19 cellular contexts compared by ENCODE assay signal in the genomic region with DNA sequence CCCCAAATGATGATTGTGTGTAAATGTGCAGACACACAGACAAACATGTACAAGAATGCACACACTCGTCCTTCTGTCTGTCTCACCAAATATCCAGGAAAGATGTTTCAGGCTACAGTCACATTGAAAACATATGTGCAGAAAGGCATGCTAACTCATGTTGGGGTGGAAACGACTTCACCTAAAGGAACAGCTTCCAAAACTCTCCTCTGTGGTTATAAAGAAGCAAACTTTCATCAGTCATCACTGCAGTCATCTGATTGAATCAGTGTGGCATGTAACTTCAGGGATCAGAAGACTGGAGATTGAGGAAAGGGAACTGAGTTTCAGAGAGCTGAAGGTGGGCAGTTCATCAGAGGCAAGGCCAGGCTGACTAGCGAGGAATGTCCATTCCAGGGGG.
DNase-seq lines count a peak whose midpoint lies in the region; ATAC-seq and TF ChIP-seq lines count a peak whose summit lies in the region.
"Had no signal": no experiment of that assay in that cellular context is flagged by ENCODE, and none has a peak within 500 bp of the region (broad histone marks: within the 10 kb centered on the region; RNA-seq: fewer than 3 reads in every experiment).

No MANE protein-coding gene starts in this region.

- H3K23ac ChIP-seq in IMR-90 (ENCODE audit: low read depth, low read length) = no peak overlapping the region

- peaks cover 14 to 50% (median 27%) of the 10 kb centered on the region in 4 donors for H3K4me1 Mint-ChIP-seq in CD4-positive, CD25-positive, alpha-beta regulatory T cell
- peaks cover 92% of the 10 kb centered on the region for H3K4me1 Mint-ChIP-seq in nephron progenitor cell

- no peaks in the 10 kb centered on the region for H3K79me1 ChIP-seq in IMR-90 (ENCODE audit: low read depth in 1 of 2, low read length in 2 of 2)

- no CpG with 5 or more reads among the region's 3 CpGs for WGBS in IMR-90 (ENCODE audit: extremely low coverage in 2 of 2, insufficient read length in 1 of 2), 2 experiments

- peaks cover 5% of the 10 kb centered on the region for H3K36me3 Mint-ChIP-seq in CD4-positive, CD25-positive, alpha-beta regulatory T cell
- H3K36me3 Mint-ChIP-seq in nephron progenitor cell (ENCODE audit: low read depth) = no peaks in the 10 kb centered on the region

- H3K9me1 ChIP-seq in IMR-90 (ENCODE audit: insufficient read depth, low read length) = peaks cover 14% of the 10 kb centered on the region

- no peak overlapping the region for H3K4me2 ChIP-seq in IMR-90 (ENCODE audit: low read depth, low read length)

- TF ChIP-seq RAD21 in IMR-90 (IDR thresholded peaks at IDR 0.05; ENCODE audit: low read length) = no peak

- H3K27ac ChIP-seq in CD4-positive, CD25-positive, alpha-beta regulatory T cell (ENCODE audit: insufficient read depth, low read length, poor library complexity, severe bottlenecking) = no peak overlapping the region
- H3K27ac ChIP-seq in IMR-90 (ENCODE audit: insufficient read depth, low read length) = no peak overlapping the region
- no peak overlapping the region for H3K27ac ChIP-seq in caudate nucleus (ENCODE audit: low read depth, low read length)
- H3K27ac ChIP-seq: SJSA1 had no signal

- TF ChIP-seq CTCF in IMR-90 (conservative IDR thresholded peaks at IDR 0.05; ENCODE audit: low read depth, low read length) = no peak
- no peak for TF ChIP-seq CTCF in fibroblast of mammary gland (conservative IDR thresholded peaks at IDR 0.05; ENCODE audit: control insufficient read depth, insufficient read depth, low read depth, low read length)
- no peak for TF ChIP-seq CTCF in nephron progenitor cell (IDR thresholded peaks at IDR 0.05)

- no peak overlapping the region for H2BK5ac ChIP-seq in IMR-90 (ENCODE audit: low read depth, low read length, poor library complexity, severe bottlenecking)

- in situ Hi-C loops in IMR-90 (cut with MboI; ENCODE audit: low sequenced_read_pairs) = no loop called here

- no peaks in the 10 kb centered on the region for H4K20me1 ChIP-seq in IMR-90 (ENCODE audit: insufficient read depth, low read length)

- DNase-seq in CD4-positive, CD25-positive, alpha-beta regulatory T cell = no peak
- peak; percentile 59 for DNase-seq in IMR-90
- DNase-seq in fibroblast of mammary gland (ENCODE audit: low read depth) = peak; percentile 39
- no peak for DNase-seq in nephron progenitor cell
- DNase-seq in HuH-7.5 (ENCODE audit: low spot score) = no peak
- DNase-seq in caudate nucleus (lab: John Stamatoyannopoulos, UW) = no peak
- DNase-seq in 8988T = no peak
- DNase-seq: C1 segment of cervical spinal cord, DMS53, EL, GF-D8, NCI-H1105 treated with DMSO at 0.1 percent for 48 hours, NCI-H2081, NCI-H446 treated with DMSO at 0.1 percent for 48 hours, NCI-H526 treated with DMSO at 0.1 percent for 48 hours had no signal

- CTCF ChIA-PET in IMR-90 (lab: Yijun Ruan, JAX) = interaction anchor here (1.2 kb wide), 1 partner anchor 11 kb away, joined by 3 read pairs; no protein-coding TSS in a partner anchor

- H2BK20ac ChIP-seq in IMR-90 (ENCODE audit: low read depth, low read length) = peak overlapping the region; percentile 9; the same call in 1 of the 2 replicates

- TF ChIP-seq POLR2A in IMR-90 (IDR thresholded peaks at IDR 0.05; ENCODE audit: low read depth, low read length) = no peak

- no peaks in the 10 kb centered on the region for H3K36me3 ChIP-seq in CD4-positive, CD25-positive, alpha-beta regulatory T cell (ENCODE audit: control insufficient read depth, insufficient read depth, low read length)
- H3K36me3 ChIP-seq in IMR-90 (ENCODE audit: control insufficient read depth, insufficient read depth, low read length) = no peaks in the 10 kb centered on the region
- H3K36me3 ChIP-seq: SJSA1 had no signal

- H3K9me3 Mint-ChIP-seq in CD4-positive, CD25-positive, alpha-beta regulatory T cell = no peaks in the 10 kb centered on the region
- no peaks in the 10 kb centered on the region for H3K9me3 Mint-ChIP-seq in nephron progenitor cell
- H3K9me3 Mint-ChIP-seq: IgD-negative memory B cell had no signal

- no peak overlapping the region for H2AK5ac ChIP-seq in IMR-90 (ENCODE audit: low read depth, low read length)

- intact Hi-C loops in IMR-90 (cut with micrococcal nuclease) = no loop called here

- no peak overlapping the region for H4K5ac ChIP-seq in IMR-90 (ENCODE audit: low read depth, low read length)

- H3K4ac ChIP-seq in IMR-90 (ENCODE audit: low read depth, low read length) = no peak overlapping the region

- no peak overlapping the region for H2BK15ac ChIP-seq in IMR-90 (ENCODE audit: low read depth, low read length)

- H4K8ac ChIP-seq in IMR-90 (ENCODE audit: low read depth in 2 of 2, low read length in 2 of 2) = no peak overlapping the region; a peak in 1 of 4 replicates

- H3K14ac ChIP-seq in IMR-90 (replicated peaks; ENCODE audit: low read depth, low read length) = 0 out of 2 replicates have a peak overlapping the region, but pooled peaks have one; percentile 33

- H3K4me3 Mint-ChIP-seq in CD4-positive, CD25-positive, alpha-beta regulatory T cell = no peak overlapping the region
- H3K4me3 Mint-ChIP-seq in nephron progenitor cell = no peak overlapping the region

- no peak overlapping the region for H2AFZ ChIP-seq in IMR-90 (replicated peaks; ENCODE audit: low read length, poor library complexity)

- no peak overlapping the region for H4K91ac ChIP-seq in IMR-90 (ENCODE audit: insufficient read depth, low read depth, low read length)

- no peaks in the 10 kb centered on the region for H3K27me3 ChIP-seq in CD4-positive, CD25-positive, alpha-beta regulatory T cell (ENCODE audit: control insufficient read depth, insufficient read depth, low read length)
- no peaks in the 10 kb centered on the region for H3K27me3 ChIP-seq in IMR-90 (ENCODE audit: control insufficient read depth, insufficient read depth, low read length)
- H3K27me3 ChIP-seq: SJSA1 had no signal

- ATAC-seq in CD4-positive, CD25-positive, alpha-beta regulatory T cell (ENCODE audit: low read depth in 2 of 2) = no peak
- ATAC-seq in IMR-90 (ENCODE audit: low read depth) = peak; percentile 24
- ATAC-seq: HCT116, Right ventricle myocardium inferior had no signal

- peaks cover 8% of the 10 kb centered on the region for H3K4me1 ChIP-seq in CD4-positive, CD25-positive, alpha-beta regulatory T cell (ENCODE audit: control insufficient read depth, insufficient read depth, low read length, poor library complexity, severe bottlenecking)
- H3K4me1 ChIP-seq in IMR-90 (ENCODE audit: control insufficient read depth, insufficient read depth, low read length) = peaks cover 8% of the 10 kb centered on the region

- POLR2A ChIA-PET in IMR-90 (lab: Charles Lee; ENCODE audit: unreplicated experiment) = no interaction called here

- no peak overlapping the region for H3K4me3 ChIP-seq in CD4-positive, CD25-positive, alpha-beta regulatory T cell (ENCODE audit: low read depth, low read length)
- H3K4me3 ChIP-seq in IMR-90 (ENCODE audit: insufficient read depth, low read depth, low read length) = no peak overlapping the region
- no peak overlapping the region for H3K4me3 ChIP-seq in fibroblast of mammary gland (ENCODE audit: control insufficient read depth, low read depth, low read length)
- H3K4me3 ChIP-seq: SJSA1 had no signal

- dilution Hi-C loops in IMR-90 (cut with HindIII; ENCODE audit: low sequenced_read_pairs, unreplicated experiment) = no loop called here

- no peak overlapping the region for H3K56ac ChIP-seq in IMR-90 (ENCODE audit: extremely low read depth, insufficient read depth, low read length)

- H2AK9ac ChIP-seq in IMR-90 (replicated peaks; ENCODE audit: low read depth, low read length, poor library complexity) = no peak overlapping the region

- BruUV-seq in IMR-90 (replicated peaks; lab: Mats Ljungman, UMichigan) = no TSS peak

- H3K18ac ChIP-seq in IMR-90 (ENCODE audit: low read depth, low read length) = no peak overlapping the region

- H3K27me3 Mint-ChIP-seq in CD4-positive, CD25-positive, alpha-beta regulatory T cell = no peaks in the 10 kb centered on the region
- H3K27me3 Mint-ChIP-seq in nephron progenitor cell (ENCODE audit: low read depth, poor library complexity) = peaks cover 3% of the 10 kb centered on the region
- H3K27me3 Mint-ChIP-seq: IgD-negative memory B cell had no signal

- H3K27ac Mint-ChIP-seq in CD4-positive, CD25-positive, alpha-beta regulatory T cell = peak overlapping the region in 2 of 3 donors; percentile 16 to 32
- H3K27ac Mint-ChIP-seq in nephron progenitor cell = peak overlapping the region; percentile 19

- H2BK120ac ChIP-seq in IMR-90 (ENCODE audit: low read depth, low read length) = no peak overlapping the region

- no peak overlapping the region for H3K9ac ChIP-seq in IMR-90 (ENCODE audit: low read depth, low read length)

- no peaks in the 10 kb centered on the region for H3K9me3 ChIP-seq in CD4-positive, CD25-positive, alpha-beta regulatory T cell (ENCODE audit: control insufficient read depth in 2 of 2, low read length in 2 of 2)
- H3K9me3 ChIP-seq in IMR-90 (ENCODE audit: control insufficient read depth, insufficient read depth, low read length) = no peaks in the 10 kb centered on the region
- H3K9me3 ChIP-seq: SJSA1 had no signal

TF ChIP-seq in IMR-90, 13 proteins besides CTCF, POLR2A, EP300 and RAD21 (continues in another document):
- TF ChIP-seq MXI1 (IDR thresholded peaks at IDR 0.05; ENCODE audit: borderline replicate concordance, low read depth, low read length) = no peak
- no peak for TF ChIP-seq CHD1 (IDR thresholded peaks at IDR 0.05; ENCODE audit: low read depth, low read length)
- no peak for TF ChIP-seq FOS (IDR thresholded peaks at IDR 0.05; ENCODE audit: low read depth, low read length)
- TF ChIP-seq, protein P1, sequence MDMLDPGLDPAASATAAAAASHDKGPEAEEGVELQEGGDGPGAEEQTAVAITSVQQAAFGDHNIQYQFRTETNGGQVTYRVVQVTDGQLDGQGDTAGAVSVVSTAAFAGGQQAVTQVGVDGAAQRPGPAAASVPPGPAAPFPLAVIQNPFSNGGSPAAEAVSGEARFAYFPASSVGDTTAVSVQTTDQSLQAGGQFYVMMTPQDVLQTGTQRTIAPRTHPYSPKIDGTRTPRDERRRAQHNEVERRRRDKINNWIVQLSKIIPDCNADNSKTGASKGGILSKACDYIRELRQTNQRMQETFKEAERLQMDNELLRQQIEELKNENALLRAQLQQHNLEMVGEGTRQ (IDR thresholded peaks at IDR 0.05; ENCODE audit: low read depth, low read length) = no peak
- TF ChIP-seq BHLHE40 (IDR thresholded peaks at IDR 0.05; ENCODE audit: low read depth, low read length) = no peak
- TF ChIP-seq CEBPB (IDR thresholded peaks at IDR 0.05; ENCODE audit: low read depth, low read length) = no peak
- no peak for TF ChIP-seq RCOR1 (IDR thresholded peaks at IDR 0.05; ENCODE audit: insufficient replicate concordance, low read length)

Comparison
In these comparisons a context has a peak if more than half of its experiments do, and no peak if none do; other contexts are left out.
1. DNase-seq: peak in IMR-90 (single experiment) and fibroblast of mammary gland (single experiment); none in CD4-positive, CD25-positive, alpha-beta regulatory T cell (0 of 3), nephron progenitor cell (single experiment), HuH-7.5 (single experiment), caudate nucleus (0 of 61) and 8988T (single experiment).